ENCODE assay signal across 3 cellular contexts in genomic region chr7:135416431-135416830, GRCh38.
TF ChIP-seq lines count a peak whose summit lies in the region.

No MANE protein-coding gene starts in this region.

TF ChIP-seq in liver, 16 proteins besides CTCF, POLR2A, EP300 and RAD21 (continued from another document):
- TF ChIP-seq ATF3 (IDR thresholded peaks at IDR 0.05): no peak

TF ChIP-seq in HepG2, 621 proteins besides CTCF, POLR2A, EP300 and RAD21 (continued from another document):
- no peak for TF ChIP-seq FUBP1 (CRISPR knock-in tag; IDR thresholded peaks at IDR 0.05; ENCODE audit: borderline replicate concordance)
- no peak for TF ChIP-seq TBX2 (CRISPR knock-in tag; IDR thresholded peaks at IDR 0.05; ENCODE audit: borderline replicate concordance)
- TF ChIP-seq TSC22D2 (CRISPR knock-in tag; IDR thresholded peaks at IDR 0.05; ENCODE audit: borderline replicate concordance): no peak
- no peak for TF ChIP-seq ISX (CRISPR knock-in tag; conservative IDR thresholded peaks at IDR 0.05)
- TF ChIP-seq ELF4 (CRISPR knock-in tag; IDR thresholded peaks at IDR 0.05; ENCODE audit: borderline replicate concordance): no peak
- no peak for TF ChIP-seq ARID5B (CRISPR knock-in tag; IDR thresholded peaks at IDR 0.05)

TF ChIP-seq in WTC11, 78 proteins besides CTCF, POLR2A, EP300 and RAD21 (continued from another document):
- TF ChIP-seq ZNF425 (CRISPR knock-in tag; conservative IDR thresholded peaks at IDR 0.05): no peak
